Comparison of ENCODE assay signal across 1 cellular context in the genomic region with DNA sequence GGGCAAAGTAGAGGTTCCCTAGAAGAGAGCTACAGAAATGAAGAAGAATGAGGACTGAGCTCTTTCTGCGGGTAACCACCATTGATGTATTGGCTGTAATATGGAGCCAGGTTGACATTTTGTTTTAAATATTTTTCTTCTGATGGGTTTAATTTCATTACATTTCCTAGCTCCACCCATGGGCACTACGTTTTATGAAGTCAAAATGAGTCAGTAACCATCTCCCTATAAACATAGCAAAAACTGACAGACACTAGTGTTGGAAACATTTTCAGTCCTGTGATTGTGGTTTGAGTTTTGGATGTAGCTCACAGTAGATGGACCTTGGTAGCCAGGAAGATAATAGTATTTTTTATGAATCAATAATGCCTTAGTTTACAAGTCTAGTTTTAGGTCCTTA.
TF ChIP-seq lines count a peak whose summit lies in the region.

No MANE protein-coding gene starts in this region.

TF ChIP-seq in IMR-90, 13 proteins besides CTCF, POLR2A, EP300 and RAD21 (continued from another document):
- TF ChIP-seq SMC3 (IDR thresholded peaks at IDR 0.05; ENCODE audit: low read depth, low read length) (no peak), BHLHE40 (IDR thresholded peaks at IDR 0.05; ENCODE audit: low read depth, low read length) (no peak), RFX5 (IDR thresholded peaks at IDR 0.05; ENCODE audit: low read depth, low read length) (no peak), FOS (IDR thresholded peaks at IDR 0.05; ENCODE audit: low read depth, low read length) (no peak), NFE2L2 (IDR thresholded peaks at IDR 0.05; ENCODE audit: low read depth, low read length) (no peak)
- TF ChIP-seq, protein P1, sequence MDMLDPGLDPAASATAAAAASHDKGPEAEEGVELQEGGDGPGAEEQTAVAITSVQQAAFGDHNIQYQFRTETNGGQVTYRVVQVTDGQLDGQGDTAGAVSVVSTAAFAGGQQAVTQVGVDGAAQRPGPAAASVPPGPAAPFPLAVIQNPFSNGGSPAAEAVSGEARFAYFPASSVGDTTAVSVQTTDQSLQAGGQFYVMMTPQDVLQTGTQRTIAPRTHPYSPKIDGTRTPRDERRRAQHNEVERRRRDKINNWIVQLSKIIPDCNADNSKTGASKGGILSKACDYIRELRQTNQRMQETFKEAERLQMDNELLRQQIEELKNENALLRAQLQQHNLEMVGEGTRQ (IDR thresholded peaks at IDR 0.05; ENCODE audit: low read depth, low read length): no peak
